8 cellular contexts compared by ENCODE assay signal in genomic region chr1:236686815-236687160, GRCh38. TPM values are rescaled to one million over a fixed set of nuclear protein-coding genes. Genes with fewer than 3 reads are reported as not detected.
DNase-seq lines count a peak whose midpoint lies in the region; ATAC-seq and TF ChIP-seq lines count a peak whose summit lies in the region.

No MANE protein-coding gene starts in this region.

- ATAC-seq in Right ventricle myocardium inferior (peak; percentile 8), memory B cell (ENCODE audit: low read depth) (no peak), upper lobe of left lung (ENCODE audit: low FRiP score in 2 of 2) (peak in 1 of 2 donors; percentile 32), GM18519 (IDR thresholded peaks at IDR 0.05; ENCODE audit: low FRiP score, unreplicated experiment) (no peak)

- no peak overlapping the region for H3K27ac Mint-ChIP-seq in memory B cell

- peaks cover 6% of the 10 kb centered on the region for H3K4me1 Mint-ChIP-seq in memory B cell

- H3K4me1 ChIP-seq in upper lobe of left lung, result peaks cover 11 to 17% (median 13%) of the 10 kb centered on the region in 4 donors

- WGBS in upper lobe of left lung, 2 donors, result 20 to 30% methylated on average over 2 to 28 of the region's 31 CpGs

- H3K27me3 Mint-ChIP-seq in memory B cell, result peaks cover 25% of the 10 kb centered on the region

- peaks cover 5% of the 10 kb centered on the region for H3K9me3 Mint-ChIP-seq in memory B cell

- peak overlapping the region; percentile 51 for H3K4me3 Mint-ChIP-seq in memory B cell

- peaks cover 5% of the 10 kb centered on the region for H3K36me3 Mint-ChIP-seq in memory B cell

- peaks cover 0 to 10% (median 5%) of the 10 kb centered on the region in 4 donors for H3K27me3 ChIP-seq in upper lobe of left lung

- no peaks in the 10 kb centered on the region for H3K9me3 ChIP-seq in upper lobe of left lung

- TF ChIP-seq CTCF in upper lobe of left lung (IDR thresholded peaks at IDR 0.05), result no peak

- DNase-seq in Right ventricle myocardium inferior (ENCODE audit: missing footprints) (peak; percentile 73), cardiac septum (ENCODE audit: low spot score) (no peak), caudate nucleus (lab: John Stamatoyannopoulos, UW) (no peak), memory B cell (ENCODE audit: low spot score in 2 of 2) (peak in 1 of 2 donors; percentile 14), upper lobe of left lung (no peak), DMS114 treated with DMSO at 0.1 percent for 48 hours (lab: John Stamatoyannopoulos, UW; ENCODE audit: unreplicated experiment) (no peak), NCI-H2081 treated with DMSO at 0.1 percent for 48 hours (lab: John Stamatoyannopoulos, UW) (no peak)

- H3K27ac ChIP-seq in caudate nucleus (ENCODE audit: low read depth, low read length) (peak overlapping the region; percentile 39), upper lobe of left lung (peak overlapping the region in 2 of 4 donors; percentile 35 to 73)

- TF ChIP-seq EP300 in upper lobe of left lung (IDR thresholded peaks at IDR 0.05), result no peak

- H3K4me3 ChIP-seq in upper lobe of left lung, result peak overlapping the region; percentile 1 to 52 (median 48)

- intact Hi-C loops in Right ventricle myocardium inferior (cut with DNase I), result loop anchor here (2.0 kb wide), 2 partner anchors 60 to 78 kb away; no protein-coding TSS in a partner anchor
- intact Hi-C loops in cardiac septum (cut with DNase I), result no loop called here

- no peak for TF ChIP-seq POLR2A in upper lobe of left lung (IDR thresholded peaks at IDR 0.05)

- H3K36me3 ChIP-seq in upper lobe of left lung, result no peaks in the 10 kb centered on the region

RNA-seq across cellular contexts. Expression of gene ACTN2, which starts 0.5 kb away (rescaled TPM):
- total RNA-seq in Right ventricle myocardium inferior, result 2,525 TPM
- total RNA-seq in cardiac septum, result 3,389 TPM
- total RNA-seq in upper lobe of left lung, result 10 to 100 TPM in 2 of 6 donors, 1 to 10 TPM in 4; 1.4 to 11.5 (median 2.3) TPM

Comparison
In these comparisons a context has a peak if more than half of its experiments do, and no peak if none do; other contexts are left out.
1. RNA of gene ACTN2, which starts 0.5 kb away (total RNA-seq): 3,389 TPM in cardiac septum (single experiment) and 2,525 TPM in Right ventricle myocardium inferior (single experiment); 1.4 to 11.5 TPM in upper lobe of left lung; every median in the first group is over 100 times any median in the second.